Comparison of ENCODE assay signal across 2 cellular contexts in genomic region chr4:2576290-2576689, GRCh38.
A peak's percentile ranks its signal among the peaks of the same experiment; 100 is the strongest.
TF ChIP-seq lines count a peak whose summit lies in the region.

No MANE protein-coding gene starts in this region.

TF ChIP-seq in HepG2, 621 proteins besides CTCF, POLR2A, EP300 and RAD21:
- TF ChIP-seq ZNF460 (CRISPR knock-in tag; IDR thresholded peaks at IDR 0.05; ENCODE audit: borderline replicate concordance) (peak; percentile 35; the same call in 1 of the 2 replicates), KDM1A (CRISPR knock-in tag; IDR thresholded peaks at IDR 0.05) (no peak), CEBPB (IDR thresholded peaks at IDR 0.05; ENCODE audit: borderline replicate concordance, low read depth, low read length) (peak; percentile 61), ZNF207 (IDR thresholded peaks at IDR 0.05; ENCODE audit: borderline replicate concordance) (no peak), BATF2 (CRISPR knock-in tag; IDR thresholded peaks at IDR 0.05) (no peak), SOX13 (IDR thresholded peaks at IDR 0.05) (no peak), SOX13 (CRISPR knock-in tag; conservative IDR thresholded peaks at IDR 0.05 in 1 of 2, IDR thresholded peaks at IDR 0.05 in 1 of 2) (peak in 1 of 2 experiments; percentile 8; a peak in 1 of 4 replicates), PRMT3 (CRISPR knock-in tag; IDR thresholded peaks at IDR 0.05; ENCODE audit: borderline replicate concordance, low read depth) (no peak), TEAD2 (CRISPR knock-in tag; IDR thresholded peaks at IDR 0.05) (no peak)

TF ChIP-seq in IMR-90, 13 proteins besides CTCF, POLR2A, EP300 and RAD21:
- no peak for TF ChIP-seq RCOR1 (IDR thresholded peaks at IDR 0.05; ENCODE audit: insufficient replicate concordance, low read length)
- TF ChIP-seq, protein P1, sequence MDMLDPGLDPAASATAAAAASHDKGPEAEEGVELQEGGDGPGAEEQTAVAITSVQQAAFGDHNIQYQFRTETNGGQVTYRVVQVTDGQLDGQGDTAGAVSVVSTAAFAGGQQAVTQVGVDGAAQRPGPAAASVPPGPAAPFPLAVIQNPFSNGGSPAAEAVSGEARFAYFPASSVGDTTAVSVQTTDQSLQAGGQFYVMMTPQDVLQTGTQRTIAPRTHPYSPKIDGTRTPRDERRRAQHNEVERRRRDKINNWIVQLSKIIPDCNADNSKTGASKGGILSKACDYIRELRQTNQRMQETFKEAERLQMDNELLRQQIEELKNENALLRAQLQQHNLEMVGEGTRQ (IDR thresholded peaks at IDR 0.05; ENCODE audit: low read depth, low read length), result no peak
- TF ChIP-seq MXI1 (IDR thresholded peaks at IDR 0.05; ENCODE audit: borderline replicate concordance, low read depth, low read length), result no peak
- TF ChIP-seq CEBPB (IDR thresholded peaks at IDR 0.05; ENCODE audit: low read depth, low read length), result peak; percentile 40
